1 cellular context compared by ENCODE assay signal in genomic region chr19:1827566-1828278, GRCh38.
TF ChIP-seq lines count a peak whose summit lies in the region.

No MANE protein-coding gene starts in this region.

TF ChIP-seq in H1, 55 proteins besides CTCF, POLR2A, EP300 and RAD21:
- no peak for TF ChIP-seq CBX8 (IDR thresholded peaks at IDR 0.05; ENCODE audit: borderline replicate concordance, low read depth, low read length)
- TF ChIP-seq E2F6 (IDR thresholded peaks at IDR 0.05) = no peak
- no peak for TF ChIP-seq GTF2F1 (IDR thresholded peaks at IDR 0.05; ENCODE audit: borderline replicate concordance, low read depth, low read length)
- TF ChIP-seq MAX (IDR thresholded peaks at IDR 0.05) = no peak
- no peak for TF ChIP-seq USF2 (IDR thresholded peaks at IDR 0.05; ENCODE audit: low read length)
- no peak for TF ChIP-seq TAF1 (IDR thresholded peaks at IDR 0.05; ENCODE audit: low read depth, low read length)
- no peak for TF ChIP-seq ATF3 (IDR thresholded peaks at IDR 0.05; ENCODE audit: insufficient read depth, low read depth, low read length)
- TF ChIP-seq PHF8 (conservative IDR thresholded peaks at IDR 0.05; ENCODE audit: low read depth, low read length) = no peak
- TF ChIP-seq HDAC2 (IDR thresholded peaks at IDR 0.05; ENCODE audit: borderline replicate concordance in 1 of 2, low read depth in 2 of 2, low read length in 2 of 2) = no peak
TF ChIP-seq in H1: peak in this region for 0.
